ENCODE assay signal across 12 cellular contexts in genomic region chr10:11527700-11528255, GRCh38.
DNase-seq lines count a peak whose midpoint lies in the region; ATAC-seq and TF ChIP-seq lines count a peak whose summit lies in the region.
"Had no signal": no experiment of that assay in that cellular context is flagged by ENCODE, and none has a peak within 500 bp of the region (broad histone marks: within the 10 kb centered on the region; RNA-seq: fewer than 3 reads in every experiment).

No MANE protein-coding gene starts in this region.

- intact Hi-C loops in activated CD8-positive, alpha-beta T cell treated with anti-CD3 and anti-CD28 coated beads for 36 hours (cut with micrococcal nuclease), result no loop called here

- H3K4me3 ChIP-seq in stomach smooth muscle (ENCODE audit: low read length in 2 of 2), result peak overlapping the region; percentile 20 to 44

- CTCF ChIA-PET in activated CD8-positive, alpha-beta T cell treated with anti-CD3 and anti-CD28 coated beads for 36 hours (lab: Charles Lee), result interaction anchor here (1.6 kb wide), 1 partner anchor 230 kb away, joined by 4 read pairs; no protein-coding TSS in a partner anchor

- no peak for ATAC-seq in activated T-cell treated with anti-CD3 and anti-CD28 coated beads, Interleukin-2, amount 50 U/mL, for 4 hours
- ATAC-seq in activated CD8-positive, alpha-beta T cell treated with anti-CD3 and anti-CD28 coated beads for 36 hours, result peak; percentile 24
- ATAC-seq: PC-3, sciatic nerve had no signal

- POLR2A ChIA-PET in activated CD8-positive, alpha-beta T cell treated with anti-CD3 and anti-CD28 coated beads for 36 hours (lab: Charles Lee), result interaction anchor here (0.7 kb wide), 1 partner anchor 138 kb away, joined by 3 read pairs; no protein-coding TSS in a partner anchor

- no peaks in the 10 kb centered on the region for H3K36me3 ChIP-seq in stomach smooth muscle (ENCODE audit: control insufficient read depth in 2 of 2, insufficient read depth in 2 of 2, low read length in 2 of 2)

- DNase-seq in activated T-cell treated with anti-CD3 and anti-CD28 coated beads, Interleukin-2, amount 50 U/mL, for 4 hours, result no peak
- no peak for DNase-seq in activated T-cell treated with anti-CD3 and anti-CD28 coated beads, Interleukin-2, amount 50 U/mL, for 1 hour
- no peak for DNase-seq in activated CD8-positive, alpha-beta T cell treated with anti-CD3 and anti-CD28 coated beads for 36 hours
- DNase-seq in immature natural killer cell (peak in 2 of 3 donors; percentile 4 to 19), GM19238 (ENCODE audit: insufficient read length, low spot score) (no peak), NCI-H1694 (lab: John Stamatoyannopoulos, UW) (no peak), NCI-H2107 treated with DMSO at 0.1 percent for 48 hours (lab: John Stamatoyannopoulos, UW; ENCODE audit: unreplicated experiment) (no peak)
- DNase-seq: NCI-H1417 treated with DMSO at 0.1 percent for 48 hours, PC-3 had no signal

- H3K9ac ChIP-seq in stomach smooth muscle (ENCODE audit: low read length in 2 of 2), result peak overlapping the region in 1 of 2 donors; percentile 43

- H3K36me3 Mint-ChIP-seq in activated T-cell treated with anti-CD3 and anti-CD28 coated beads, Interleukin-2, amount 50 U/mL, for 4 hours (ENCODE audit: insufficient read depth), result peaks cover 7% of the 10 kb centered on the region
- H3K36me3 Mint-ChIP-seq in activated CD8-positive, alpha-beta T cell treated with anti-CD3 and anti-CD28 coated beads for 36 hours (ENCODE audit: low read depth), result no peaks in the 10 kb centered on the region
- H3K36me3 Mint-ChIP-seq in immature natural killer cell, result no peaks in the 10 kb centered on the region

- no peak overlapping the region for H3K27ac ChIP-seq in stomach smooth muscle (ENCODE audit: low read length)
- H3K27ac ChIP-seq: VCaP had no signal

- no peak for TF ChIP-seq CTCF in activated CD8-positive, alpha-beta T cell treated with anti-CD3 and anti-CD28 coated beads for 36 hours (IDR thresholded peaks at IDR 0.05)

- H3K27ac Mint-ChIP-seq in activated CD8-positive, alpha-beta T cell treated with anti-CD3 and anti-CD28 coated beads for 36 hours, result peak overlapping the region; percentile 67
- H3K27ac Mint-ChIP-seq in immature natural killer cell, result peak overlapping the region in 5 of 6 donors; percentile 42 to 60 (median 54)

- no peaks in the 10 kb centered on the region for H3K27me3 Mint-ChIP-seq in activated T-cell treated with anti-CD3 and anti-CD28 coated beads, Interleukin-2, amount 50 U/mL, for 4 hours (ENCODE audit: low read depth)
- H3K27me3 Mint-ChIP-seq in activated CD8-positive, alpha-beta T cell treated with anti-CD3 and anti-CD28 coated beads for 36 hours, result no peaks in the 10 kb centered on the region
- H3K27me3 Mint-ChIP-seq in immature natural killer cell (ENCODE audit: low read depth in 3 of 3), result peaks cover 0 to 5% (median 4%) of the 10 kb centered on the region in 3 donors

- no peaks in the 10 kb centered on the region for H3K4me1 ChIP-seq in stomach smooth muscle (ENCODE audit: control insufficient read depth, insufficient read depth, low read length)

- H3K27me3 ChIP-seq in stomach smooth muscle (ENCODE audit: control insufficient read depth in 1 of 2, insufficient read depth in 2 of 2, low read length in 2 of 2), result no peaks in the 10 kb centered on the region

- H3K9me3 Mint-ChIP-seq in activated T-cell treated with anti-CD3 and anti-CD28 coated beads, Interleukin-2, amount 50 U/mL, for 4 hours, result no peaks in the 10 kb centered on the region
- no peaks in the 10 kb centered on the region for H3K9me3 Mint-ChIP-seq in activated CD8-positive, alpha-beta T cell treated with anti-CD3 and anti-CD28 coated beads for 36 hours
- no peaks in the 10 kb centered on the region for H3K9me3 Mint-ChIP-seq in immature natural killer cell

- H3K4me3 Mint-ChIP-seq in activated T-cell treated with anti-CD3 and anti-CD28 coated beads, Interleukin-2, amount 50 U/mL, for 4 hours, result peak overlapping the region; percentile 46
- peak overlapping the region; percentile 61 for H3K4me3 Mint-ChIP-seq in activated CD8-positive, alpha-beta T cell treated with anti-CD3 and anti-CD28 coated beads for 36 hours
- H3K4me3 Mint-ChIP-seq in immature natural killer cell, result peak overlapping the region; percentile 61 to 80 (median 74)

- H3K4me1 Mint-ChIP-seq in activated T-cell treated with anti-CD3 and anti-CD28 coated beads, Interleukin-2, amount 50 U/mL, for 4 hours (ENCODE audit: low read depth), result peaks cover 21% of the 10 kb centered on the region
- H3K4me1 Mint-ChIP-seq in activated CD8-positive, alpha-beta T cell treated with anti-CD3 and anti-CD28 coated beads for 36 hours (ENCODE audit: low read depth), result peaks cover 24% of the 10 kb centered on the region
- peaks cover 7 to 26% of the 10 kb centered on the region in 2 donors for H3K4me1 Mint-ChIP-seq in immature natural killer cell

- H3K9me3 ChIP-seq in stomach smooth muscle (ENCODE audit: control insufficient read depth in 2 of 2, low read length in 2 of 2), result no peaks in the 10 kb centered on the region

Comparison
In these comparisons a context has a peak if more than half of its experiments do, and no peak if none do; other contexts are left out.
1. DNase-seq: peak in immature natural killer cell (2 of 3); none in activated T-cell treated with anti-CD3 and anti-CD28 coated beads, Interleukin-2, amount 50 U/mL, for 4 hours (single experiment), activated T-cell treated with anti-CD3 and anti-CD28 coated beads, Interleukin-2, amount 50 U/mL, for 1 hour (single experiment), activated CD8-positive, alpha-beta T cell treated with anti-CD3 and anti-CD28 coated beads for 36 hours (single experiment), GM19238 (single experiment), NCI-H1694 (single experiment) and NCI-H2107 treated with DMSO at 0.1 percent for 48 hours (single experiment).
2. Peak in every context shown above with its lines, with median percentiles within 50 percentile points of each other: H3K4me3 Mint-ChIP-seq.